ENCODE assay signal across 26 cellular contexts in the genomic region with DNA sequence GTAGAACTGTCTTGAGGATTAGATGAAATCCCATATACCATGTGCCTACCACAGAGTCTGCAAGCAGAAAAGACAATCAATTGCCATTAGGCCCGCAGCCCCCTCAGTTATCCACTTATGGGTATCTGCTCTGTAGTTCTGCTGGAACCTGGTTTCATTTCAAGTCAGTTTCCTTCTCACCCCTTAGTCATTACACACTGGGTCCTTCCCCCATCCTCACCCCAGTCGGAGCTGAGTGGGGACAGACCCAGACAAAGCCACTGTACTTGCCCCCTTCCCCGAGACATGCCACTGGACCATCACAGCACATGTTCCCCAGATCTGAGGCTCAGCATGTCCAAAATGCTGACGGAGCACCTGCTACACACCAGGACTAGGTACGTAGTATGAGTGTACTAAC. TPM values are rescaled to one million over a fixed set of nuclear protein-coding genes. Genes with fewer than 3 reads are reported as not detected.
DNase-seq lines count a peak whose midpoint lies in the region; ATAC-seq and TF ChIP-seq lines count a peak whose summit lies in the region.
"Had no signal": no experiment of that assay in that cellular context is flagged by ENCODE, and none has a peak within 500 bp of the region (broad histone marks: within the 10 kb centered on the region; RNA-seq: fewer than 3 reads in every experiment).

No MANE protein-coding gene starts in this region.

- TF ChIP-seq EP300 in suprapubic skin (IDR thresholded peaks at IDR 0.05), result no peak

- H3K4me1 ChIP-seq in suprapubic skin, result peaks cover 43% of the 10 kb centered on the region
- H3K4me1 ChIP-seq in upper lobe of right lung, result no peaks in the 10 kb centered on the region
- H3K4me1 ChIP-seq: SJSA1 had no signal

- H3K27me3 ChIP-seq in suprapubic skin, result no peaks in the 10 kb centered on the region
- H3K27me3 ChIP-seq in upper lobe of right lung, result peaks cover 3% of the 10 kb centered on the region
- H3K27me3 ChIP-seq: SJSA1 had no signal

- no peaks in the 10 kb centered on the region for H3K36me3 Mint-ChIP-seq in activated naive CD4-positive, alpha-beta T cell treated with anti-CD3 and anti-CD28 coated beads, Interleukin-2, amount 50 U/mL, for 72 hours
- no peaks in the 10 kb centered on the region for H3K36me3 Mint-ChIP-seq in activated naive CD4-positive, alpha-beta T cell treated with anti-CD3 and anti-CD28 coated beads, Interleukin-2, amount 10 ng/mL, durations not matched to agents 7 days and 5 days
- no peaks in the 10 kb centered on the region for H3K36me3 Mint-ChIP-seq in T-helper 1 cell treated with Interleukin-12 subunit alpha and Interleukin-12 subunit beta and Interleukin-4 antibody, amounts not matched to agents 30 μg/mL and 1 μg/mL, for 36 hours (ENCODE audit: low read depth)
- H3K36me3 Mint-ChIP-seq: CD4-positive, alpha-beta memory T cell had no signal

- H3K27ac ChIP-seq in suprapubic skin (peak overlapping the region; percentile 89), upper lobe of right lung (no peak overlapping the region)
- H3K27ac ChIP-seq: SJSA1 had no signal

- H3K4me3 ChIP-seq in suprapubic skin (no peak overlapping the region), upper lobe of right lung (no peak overlapping the region)
- H3K4me3 ChIP-seq: SJSA1 had no signal

- TF ChIP-seq CTCF in suprapubic skin (IDR thresholded peaks at IDR 0.05) (no peak), upper lobe of right lung (IDR thresholded peaks at IDR 0.05) (no peak)

- no peak for TF ChIP-seq POLR2A in suprapubic skin (IDR thresholded peaks at IDR 0.05)

- intact Hi-C loops in upper lobe of right lung (cut with DNase I), result no loop called here

- 82% methylated on average over 5 of the region's 5 CpGs for WGBS in suprapubic skin

- peaks cover 21% of the 10 kb centered on the region for H3K4me1 Mint-ChIP-seq in activated naive CD4-positive, alpha-beta T cell treated with anti-CD3 and anti-CD28 coated beads, Interleukin-2, amount 10 ng/mL, durations not matched to agents 7 days and 5 days
- peaks cover 12% of the 10 kb centered on the region for H3K4me1 Mint-ChIP-seq in T-helper 1 cell treated with Interleukin-12 subunit alpha and Interleukin-12 subunit beta and Interleukin-4 antibody, amounts not matched to agents 30 μg/mL and 1 μg/mL, for 36 hours (ENCODE audit: low read depth)
- H3K4me1 Mint-ChIP-seq: nephron had no signal

- H3K9me3 ChIP-seq in suprapubic skin, result no peaks in the 10 kb centered on the region
- no peaks in the 10 kb centered on the region for H3K9me3 ChIP-seq in upper lobe of right lung
- H3K9me3 ChIP-seq: SJSA1 had no signal

- peak; percentile 78 to 89 for ATAC-seq in activated naive CD4-positive, alpha-beta T cell treated with anti-CD3 and anti-CD28 coated beads, Interleukin-2, amount 50 U/mL, for 72 hours
- ATAC-seq in GM18868 (IDR thresholded peaks at IDR 0.05; ENCODE audit: unreplicated experiment), result peak; percentile 78
- no peak for ATAC-seq in GM18870 (IDR thresholded peaks at IDR 0.05; ENCODE audit: unreplicated experiment)
- ATAC-seq in upper lobe of right lung, result no peak
- no peak for ATAC-seq in GM18502 (IDR thresholded peaks at IDR 0.05; ENCODE audit: poor library complexity, unreplicated experiment)
- ATAC-seq: left lobe of liver, Panc1 had no signal

- H3K27ac Mint-ChIP-seq in activated naive CD4-positive, alpha-beta T cell treated with anti-CD3 and anti-CD28 coated beads, Interleukin-2, amount 50 U/mL, for 72 hours, result no peak overlapping the region
- no peak overlapping the region for H3K27ac Mint-ChIP-seq in activated naive CD4-positive, alpha-beta T cell treated with anti-CD3 and anti-CD28 coated beads, Interleukin-2, amount 10 ng/mL, durations not matched to agents 7 days and 5 days
- peak overlapping the region; percentile 10 for H3K27ac Mint-ChIP-seq in T-helper 1 cell treated with Interleukin-12 subunit alpha and Interleukin-12 subunit beta and Interleukin-4 antibody, amounts not matched to agents 30 μg/mL and 1 μg/mL, for 36 hours
- H3K27ac Mint-ChIP-seq: nephron had no signal

- no peaks in the 10 kb centered on the region for H3K9me3 Mint-ChIP-seq in activated naive CD4-positive, alpha-beta T cell treated with anti-CD3 and anti-CD28 coated beads, Interleukin-2, amount 50 U/mL, for 72 hours
- no peaks in the 10 kb centered on the region for H3K9me3 Mint-ChIP-seq in activated naive CD4-positive, alpha-beta T cell treated with anti-CD3 and anti-CD28 coated beads, Interleukin-2, amount 10 ng/mL, durations not matched to agents 7 days and 5 days
- H3K9me3 Mint-ChIP-seq in T-helper 1 cell treated with Interleukin-12 subunit alpha and Interleukin-12 subunit beta and Interleukin-4 antibody, amounts not matched to agents 30 μg/mL and 1 μg/mL, for 36 hours, result no peaks in the 10 kb centered on the region
- H3K9me3 Mint-ChIP-seq: CD4-positive, alpha-beta memory T cell; nephron had no signal

- H3K36me3 ChIP-seq in suprapubic skin (no peaks in the 10 kb centered on the region), upper lobe of right lung (no peaks in the 10 kb centered on the region)
- H3K36me3 ChIP-seq: SJSA1 had no signal

- peaks cover 25% of the 10 kb centered on the region for H3K27me3 Mint-ChIP-seq in activated naive CD4-positive, alpha-beta T cell treated with anti-CD3 and anti-CD28 coated beads, Interleukin-2, amount 10 ng/mL, durations not matched to agents 7 days and 5 days
- H3K27me3 Mint-ChIP-seq in T-helper 1 cell treated with Interleukin-12 subunit alpha and Interleukin-12 subunit beta and Interleukin-4 antibody, amounts not matched to agents 30 μg/mL and 1 μg/mL, for 36 hours (ENCODE audit: low read depth), result peaks cover 7% of the 10 kb centered on the region

- no peak overlapping the region for H3K4me3 Mint-ChIP-seq in activated naive CD4-positive, alpha-beta T cell treated with anti-CD3 and anti-CD28 coated beads, Interleukin-2, amount 10 ng/mL, durations not matched to agents 7 days and 5 days
- no peak overlapping the region for H3K4me3 Mint-ChIP-seq in T-helper 1 cell treated with Interleukin-12 subunit alpha and Interleukin-12 subunit beta and Interleukin-4 antibody, amounts not matched to agents 30 μg/mL and 1 μg/mL, for 36 hours
- H3K4me3 Mint-ChIP-seq: nephron had no signal

- DNase-seq in activated naive CD4-positive, alpha-beta T cell treated with anti-CD3 and anti-CD28 coated beads, Interleukin-2, amount 50 U/mL, for 72 hours (ENCODE audit: low spot score in 2 of 2), result no peak
- DNase-seq in activated naive CD4-positive, alpha-beta T cell treated with anti-CD3 and anti-CD28 coated beads, Interleukin-2, amount 10 ng/mL, durations not matched to agents 7 days and 5 days, result no peak
- no peak for DNase-seq in suprapubic skin (ENCODE audit: low spot score in 2 of 2)
- DNase-seq in upper lobe of right lung, result no peak
- DNase-seq: activated CD8-positive, alpha-beta memory T cell treated with anti-CD3 and anti-CD28 coated beads, Interleukin-2, amount 50 U/mL, for 4 hours; activated naive CD4-positive, alpha-beta T cell treated with Interleukin-2 at 50 U/mL for 16 hours; CD4-positive, alpha-beta memory T cell; DMS53; effector memory CD4-positive, alpha-beta T cell; glutamatergic neuron; H7; midbrain; NCI-H226; stimulated activated CD4-positive, alpha-beta T cell treated with anti-CD3 and anti-CD28 coated beads, Interleukin-4, amount 100 ng/mL, for 1 hour had no signal

- CTCF ChIA-PET in activated naive CD4-positive, alpha-beta T cell treated with anti-CD3 and anti-CD28 coated beads, Interleukin-2, amount 10 ng/mL, durations not matched to agents 7 days and 5 days (lab: Charles Lee), result interaction anchor here (1.2 to 1.8 kb wide), 2 partner anchors 86 to 638 kb away, joined by 3 to 7 read pairs; no protein-coding TSS in a partner anchor

RNA-seq across cellular contexts. Expression of a gene that starts 21.2 kb away (rescaled TPM):
- not detected for total RNA-seq in activated naive CD4-positive, alpha-beta T cell treated with anti-CD3 and anti-CD28 coated beads, Interleukin-2, amount 50 U/mL, for 72 hours
- total RNA-seq in suprapubic skin (10 to 100 TPM; 34.2 to 72.1 (median 55.3) TPM), upper lobe of right lung (not detected)
- total RNA-seq: CD4-positive, alpha-beta memory T cell; cerebellum; H7; left lobe of liver; posterior vena cava; SJSA1; skeletal muscle tissue; subcutaneous adipose tissue had no signal

RNA-seq across cellular contexts. Expression of a gene that starts 32.0 kb away (rescaled TPM):
- total RNA-seq in activated naive CD4-positive, alpha-beta T cell treated with anti-CD3 and anti-CD28 coated beads, Interleukin-2, amount 50 U/mL, for 72 hours, result not detected
- 100 to 1,000 TPM in 3 of 4 donors, 10 to 100 TPM in 1; 14.9 to 257 (median 228) TPM for total RNA-seq in suprapubic skin
- total RNA-seq in upper lobe of right lung, result not detected
- total RNA-seq: CD4-positive, alpha-beta memory T cell; cerebellum; H7; left lobe of liver; posterior vena cava; SJSA1; skeletal muscle tissue; subcutaneous adipose tissue had no signal

RNA-seq across cellular contexts. Expression of a gene that starts 57.1 kb away (rescaled TPM):
- not detected for total RNA-seq in activated naive CD4-positive, alpha-beta T cell treated with anti-CD3 and anti-CD28 coated beads, Interleukin-2, amount 50 U/mL, for 72 hours
- 10 to 100 TPM; 13.0 to 35.0 (median 21.2) TPM for total RNA-seq in suprapubic skin
- not detected for total RNA-seq in upper lobe of right lung
- total RNA-seq: CD4-positive, alpha-beta memory T cell; cerebellum; H7; left lobe of liver; posterior vena cava; SJSA1; skeletal muscle tissue; subcutaneous adipose tissue had no signal

Comparison
In these comparisons a context has a peak if more than half of its experiments do, and no peak if none do; other contexts are left out.
1. ATAC-seq: peak in activated naive CD4-positive, alpha-beta T cell treated with anti-CD3 and anti-CD28 coated beads, Interleukin-2, amount 50 U/mL, for 72 hours (2 of 2) and GM18868 (single experiment); none in GM18870 (single experiment), upper lobe of right lung (single experiment) and GM18502 (single experiment).
2. RNA of a gene that starts 21.2 kb away (total RNA-seq): 34.2 to 72.1 TPM in suprapubic skin; not detected in activated naive CD4-positive, alpha-beta T cell treated with anti-CD3 and anti-CD28 coated beads, Interleukin-2, amount 50 U/mL, for 72 hours and not detected in upper lobe of right lung (single experiment); every median in the first group is over 10 times any median in the second.
3. RNA of a gene that starts 32.0 kb away (total RNA-seq): 14.9 to 257 TPM in suprapubic skin; not detected in activated naive CD4-positive, alpha-beta T cell treated with anti-CD3 and anti-CD28 coated beads, Interleukin-2, amount 50 U/mL, for 72 hours and not detected in upper lobe of right lung (single experiment); every median in the first group is over 10 times any median in the second.
4. RNA of a gene that starts 57.1 kb away (total RNA-seq): 13.0 to 35.0 TPM in suprapubic skin; not detected in activated naive CD4-positive, alpha-beta T cell treated with anti-CD3 and anti-CD28 coated beads, Interleukin-2, amount 50 U/mL, for 72 hours and not detected in upper lobe of right lung (single experiment); every median in the first group is over 10 times any median in the second.